ENCODE assay signal across 23 cellular contexts in the genomic region with DNA sequence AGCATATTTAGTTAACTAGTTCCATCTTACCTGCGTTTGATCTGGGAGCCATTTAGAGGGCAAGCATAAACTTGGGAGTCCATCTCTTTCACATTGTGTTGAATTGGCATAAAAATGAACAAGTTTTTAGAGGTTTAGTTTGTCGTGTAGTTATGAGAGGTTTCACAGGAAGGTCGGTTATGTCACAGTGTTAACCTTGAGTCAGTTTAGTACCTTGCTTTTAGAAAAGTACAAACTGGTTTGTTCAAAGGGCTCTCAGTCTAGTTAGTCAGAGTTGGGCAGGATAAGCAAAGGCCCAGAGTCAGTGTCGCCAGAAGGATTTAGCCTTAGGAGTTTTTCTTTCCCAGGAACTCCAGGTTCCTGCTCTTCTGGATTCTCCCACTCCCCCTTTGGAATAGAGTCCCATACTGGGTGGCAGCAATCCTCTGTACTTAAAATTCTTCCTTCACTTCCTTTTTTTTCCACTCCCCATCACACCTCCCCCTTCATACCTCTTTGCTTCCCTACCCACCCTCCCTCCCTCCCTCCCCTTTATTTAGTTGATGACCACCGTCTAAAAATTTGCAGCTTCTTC. TPM values are rescaled to one million over a fixed set of nuclear protein-coding genes. Genes with fewer than 3 reads are reported as not detected.
DNase-seq lines count a peak whose midpoint lies in the region; ATAC-seq, FAIRE-seq and TF ChIP-seq lines count a peak whose summit lies in the region.
"Had no signal": no experiment of that assay in that cellular context is flagged by ENCODE, and none has a peak within 500 bp of the region (broad histone marks: within the 10 kb centered on the region; RNA-seq: fewer than 3 reads in every experiment).

No MANE protein-coding gene starts in this region.

- H3K9me3 Mint-ChIP-seq in natural killer cell: no peaks in the 10 kb centered on the region
- H3K9me3 Mint-ChIP-seq in natural killer cell treated with Interleukin-12 subunit alpha and Interleukin-12 subunit beta and Interleukin-15 and Interleukin-18, amount 100 ng/mL, for 72 hours: no peaks in the 10 kb centered on the region
- H3K9me3 Mint-ChIP-seq: dendritic cell treated with granulocyte-macrophage colony-stimulating factor and Interleukin-4, amounts not matched to agents 40 ng/mL and 50 ng/mL, for 4 days had no signal

- CTCF ChIA-PET in endothelial cell of umbilical vein (lab: Charles Lee): interaction anchor here (0.9 to 1.8 kb wide), 2 partner anchors 9 to 13 kb away, joined by 3 to 9 read pairs; no protein-coding TSS in a partner anchor

- H3K9me3 ChIP-seq in endothelial cell of umbilical vein (replicated peaks; ENCODE audit: control insufficient read depth, insufficient read depth, low read length): no peaks in the 10 kb centered on the region
- H3K9me3 ChIP-seq: gastroesophageal sphincter, HAP-1, pancreas had no signal

- ATAC-seq in natural killer cell (no peak), HG03520 (IDR thresholded peaks at IDR 0.05; ENCODE audit: unreplicated experiment) (no peak)
- no peak for ATAC-seq in natural killer cell treated with Interleukin-12 subunit alpha and Interleukin-12 subunit beta and Interleukin-15 and Interleukin-18, amount 100 ng/mL, for 72 hours
- ATAC-seq: gastroesophageal sphincter, left lobe of liver, pancreas had no signal

- intact Hi-C loops in natural killer cell (cut with micrococcal nuclease) (no loop called here), endothelial cell of umbilical vein (cut with micrococcal nuclease) (no loop called here)

- H3K4me1 Mint-ChIP-seq in natural killer cell: peaks cover 37 to 41% of the 10 kb centered on the region in 2 donors
- peaks cover 39 to 49% of the 10 kb centered on the region in 2 donors for H3K4me1 Mint-ChIP-seq in natural killer cell treated with Interleukin-12 subunit alpha and Interleukin-12 subunit beta and Interleukin-15 and Interleukin-18, amount 100 ng/mL, for 72 hours (ENCODE audit: low read depth in 2 of 2)

- peaks cover 74 to 94% of the 10 kb centered on the region in 2 experiments for H3K36me3 ChIP-seq in endothelial cell of umbilical vein (ENCODE audit: control insufficient read depth in 2 of 2, extremely low read depth in 1 of 2, insufficient read depth in 2 of 2, low read length in 2 of 2)

- POLR2A ChIA-PET in endothelial cell of umbilical vein (lab: Charles Lee): interaction anchor here (0.5 to 1.3 kb wide), 3 partner anchors 9 to 269 kb away, joined by 3 to 14 read pairs (median 5); no protein-coding TSS in a partner anchor

- H3K27me3 ChIP-seq in endothelial cell of umbilical vein (ENCODE audit: control insufficient read depth in 2 of 2, insufficient read depth in 2 of 2, low read length in 2 of 2): no peaks in the 10 kb centered on the region
- H3K27me3 ChIP-seq: gastroesophageal sphincter, pancreas had no signal

- H3K36me3 Mint-ChIP-seq in natural killer cell: peaks cover 48% of the 10 kb centered on the region
- H3K36me3 Mint-ChIP-seq in natural killer cell treated with Interleukin-12 subunit alpha and Interleukin-12 subunit beta and Interleukin-15 and Interleukin-18, amount 100 ng/mL, for 72 hours: peaks cover 75% of the 10 kb centered on the region

- H3K27me3 Mint-ChIP-seq in natural killer cell (ENCODE audit: low read depth in 2 of 2): no peaks in the 10 kb centered on the region
- no peaks in the 10 kb centered on the region for H3K27me3 Mint-ChIP-seq in natural killer cell treated with Interleukin-12 subunit alpha and Interleukin-12 subunit beta and Interleukin-15 and Interleukin-18, amount 100 ng/mL, for 72 hours
- H3K27me3 Mint-ChIP-seq: dendritic cell treated with granulocyte-macrophage colony-stimulating factor and Interleukin-4, amounts not matched to agents 40 ng/mL and 50 ng/mL, for 4 days had no signal

- dilution Hi-C loops in endothelial cell of umbilical vein (cut with MboI; ENCODE audit: extremely low pct_ligation_motif_present, low sequenced_read_pairs): no loop called here

- peaks cover 27% of the 10 kb centered on the region for H4K20me1 ChIP-seq in endothelial cell of umbilical vein (replicated peaks; ENCODE audit: control insufficient read depth, extremely low read depth, insufficient read depth, low read length)

- H3K4me3 Mint-ChIP-seq in natural killer cell: no peak overlapping the region
- no peak overlapping the region for H3K4me3 Mint-ChIP-seq in natural killer cell treated with Interleukin-12 subunit alpha and Interleukin-12 subunit beta and Interleukin-15 and Interleukin-18, amount 100 ng/mL, for 72 hours
- H3K4me3 Mint-ChIP-seq: dendritic cell treated with granulocyte-macrophage colony-stimulating factor and Interleukin-4, amounts not matched to agents 40 ng/mL and 50 ng/mL, for 4 days had no signal

- no peak for TF ChIP-seq CTCF in natural killer cell (IDR thresholded peaks at IDR 0.05)
- no peak for TF ChIP-seq CTCF in VCaP (conservative IDR thresholded peaks at IDR 0.05)
- TF ChIP-seq CTCF in endothelial cell of umbilical vein (IDR thresholded peaks at IDR 0.05; ENCODE audit: extremely low read depth in 1 of 2, insufficient read depth in 1 of 2, low read depth in 1 of 2, low read length in 2 of 2): no peak

- no peak overlapping the region for H3K9ac ChIP-seq in endothelial cell of umbilical vein (replicated peaks; ENCODE audit: extremely low read depth, insufficient read depth, low read length)

- no peak for FAIRE-seq in endothelial cell of umbilical vein (lab: Jason Lieb, UNC)
- FAIRE-seq: pancreas, urothelium cell line had no signal

- no peaks in the 10 kb centered on the region for H3K9me1 ChIP-seq in endothelial cell of umbilical vein (replicated peaks; ENCODE audit: control insufficient read depth, extremely low read depth, insufficient read depth, low read length)

- H2AFZ ChIP-seq in endothelial cell of umbilical vein (ENCODE audit: low read depth, low read length): no peak overlapping the region

- BruUV-seq in endothelial cell of umbilical vein (replicated peaks; lab: Mats Ljungman, UMichigan): no TSS peak

- peak overlapping the region; percentile 20 to 31 for H3K27ac Mint-ChIP-seq in natural killer cell
- H3K27ac Mint-ChIP-seq in natural killer cell treated with Interleukin-12 subunit alpha and Interleukin-12 subunit beta and Interleukin-15 and Interleukin-18, amount 100 ng/mL, for 72 hours: peak overlapping the region in 1 of 2 donors; percentile 14

- no peaks in the 10 kb centered on the region for H3K4me1 ChIP-seq in endothelial cell of umbilical vein (ENCODE audit: control insufficient read depth, extremely low read depth, insufficient read depth, low read length)
- H3K4me1 ChIP-seq: HAP-1, pancreas had no signal

- no peak overlapping the region for H3K4me3 ChIP-seq in endothelial cell of umbilical vein (replicated peaks in 1 of 3; ENCODE audit: insufficient read depth in 1 of 3, low read depth in 1 of 3, low read length in 3 of 3)
- H3K4me3 ChIP-seq: gastroesophageal sphincter, HAP-1, pancreas had no signal

- DNase-seq in natural killer cell (no peak), endothelial cell of umbilical vein (ENCODE audit: low read depth, low spot score) (no peak), medulla oblongata (ENCODE audit: extremely low spot score) (no peak)
- no peak for DNase-seq in natural killer cell treated with Interleukin-12 subunit alpha and Interleukin-12 subunit beta and Interleukin-15 and Interleukin-18, amount 100 ng/mL, for 72 hours (ENCODE audit: low spot score)
- no peak for DNase-seq in stimulated activated CD4-positive, alpha-beta T cell treated with anti-CD3 and anti-CD28 coated beads, Interleukin-1b, Interleukin-23, amount 100 ng/mL, for 48 hours
- DNase-seq: activated gamma-delta T cell; COR-L47; erythroblast; NCI-H2081; NCI-H510A treated with DMSO at 0.1 percent for 48 hours; pancreas; stimulated activated CD4-positive, alpha-beta T cell treated with anti-CD3 and anti-CD28 coated beads, Interleukin-4, amount 100 ng/mL, for 1 hour; WERI-Rb-1 had no signal

- H3K27ac ChIP-seq in VCaP: peak overlapping the region; percentile 3; the same call in 1 of the 2 replicates
- no peak overlapping the region for H3K27ac ChIP-seq in endothelial cell of umbilical vein (ENCODE audit: insufficient read depth, low read depth, low read length)
- H3K27ac ChIP-seq: pancreas, WERI-Rb-1 had no signal

- peaks cover 89% of the 10 kb centered on the region for H3K79me2 ChIP-seq in endothelial cell of umbilical vein (ENCODE audit: control insufficient read depth, insufficient read depth, low read length)

- no peak overlapping the region for H3K4me2 ChIP-seq in endothelial cell of umbilical vein (ENCODE audit: insufficient read depth, low read length)

- TF ChIP-seq POLR2A in endothelial cell of umbilical vein (IDR thresholded peaks at IDR 0.05; ENCODE audit: low read depth, low read length): no peak

RNA-seq across cellular contexts. Expression of gene PCBP2, which starts 12.0 kb away (rescaled TPM):
- 1,000 to 10,000 TPM in 1 of 3 donors, 100 to 1,000 TPM in 2; 910 to 1,083 (median 943) TPM for total RNA-seq in natural killer cell
- 100 to 1,000 TPM; 641 to 747 TPM for total RNA-seq in natural killer cell treated with Interleukin-12 subunit alpha and Interleukin-12 subunit beta and Interleukin-15 and Interleukin-18, amount 100 ng/mL, for 72 hours
- total RNA-seq in endothelial cell of umbilical vein: 948 and 995 TPM in 2 replicates
- polyA plus RNA-seq in endothelial cell of umbilical vein: 431 and 526 TPM in 2 replicates
- 597 and 613 TPM in 2 replicates for polyA plus RNA-seq in endothelial cell of umbilical vein (2011; cell fraction: cytosol; rRNA removed)
- 798 and 963 TPM in 2 replicates for polyA plus RNA-seq in endothelial cell of umbilical vein (2011; cell fraction: nucleus; rRNA removed)
- polyA plus RNA-seq in endothelial cell of umbilical vein (2012): 733 and 847 TPM in 2 replicates
- polyA minus RNA-seq in endothelial cell of umbilical vein: 909 and 921 TPM in 2 replicates
- 650 TPM for polyA minus RNA-seq in endothelial cell of umbilical vein (2011; cell fraction: cytosol; rRNA and poly(A)+ RNA removed)
- 462 and 551 TPM in 2 replicates for polyA minus RNA-seq in endothelial cell of umbilical vein (2011; cell fraction: nucleus; rRNA and poly(A)+ RNA removed)

RNA-seq across cellular contexts. Expression of gene PRR13, which starts 22.4 kb away (rescaled TPM):
- total RNA-seq in natural killer cell (100 to 1,000 TPM; 214 to 233 (median 231) TPM), endothelial cell of umbilical vein (123 and 139 TPM in 2 replicates)
- total RNA-seq in natural killer cell treated with Interleukin-12 subunit alpha and Interleukin-12 subunit beta and Interleukin-15 and Interleukin-18, amount 100 ng/mL, for 72 hours: 100 to 1,000 TPM; 206 to 353 TPM
- 60.6 and 68.9 TPM in 2 replicates for polyA plus RNA-seq in endothelial cell of umbilical vein
- 90.8 and 105 TPM in 2 replicates for polyA plus RNA-seq in endothelial cell of umbilical vein (2011; cell fraction: cytosol; rRNA removed)
- polyA plus RNA-seq in endothelial cell of umbilical vein (2011; cell fraction: nucleus; rRNA removed): 35.4 and 40.8 TPM in 2 replicates
- 258 and 297 TPM in 2 replicates for polyA plus RNA-seq in endothelial cell of umbilical vein (2012)
- 52.6 and 64.2 TPM in 2 replicates for polyA minus RNA-seq in endothelial cell of umbilical vein
- polyA minus RNA-seq in endothelial cell of umbilical vein (2011; cell fraction: cytosol; rRNA and poly(A)+ RNA removed): 55.0 TPM
- 15.9 and 22.5 TPM in 2 replicates for polyA minus RNA-seq in endothelial cell of umbilical vein (2011; cell fraction: nucleus; rRNA and poly(A)+ RNA removed)

RNA-seq across cellular contexts. Expression of gene MAP3K12, which starts 35.4 kb away (rescaled TPM):
- 10 to 100 TPM; 15.3 to 21.8 (median 21.8) TPM for total RNA-seq in natural killer cell
- 10 to 100 TPM; 13.1 to 13.3 TPM for total RNA-seq in natural killer cell treated with Interleukin-12 subunit alpha and Interleukin-12 subunit beta and Interleukin-15 and Interleukin-18, amount 100 ng/mL, for 72 hours
- 29.3 and 33.3 TPM in 2 replicates for total RNA-seq in endothelial cell of umbilical vein
- 66.2 and 69.2 TPM in 2 replicates for polyA plus RNA-seq in endothelial cell of umbilical vein
- 28.2 and 33.4 TPM in 2 replicates for polyA plus RNA-seq in endothelial cell of umbilical vein (2011; cell fraction: cytosol; rRNA removed)
- 281 and 407 TPM in 2 replicates for polyA plus RNA-seq in endothelial cell of umbilical vein (2011; cell fraction: nucleus; rRNA removed)
- polyA plus RNA-seq in endothelial cell of umbilical vein (2012): 35.4 and 59.5 TPM in 2 replicates
- 49.6 and 53.5 TPM in 2 replicates for polyA minus RNA-seq in endothelial cell of umbilical vein
- 1.2 TPM for polyA minus RNA-seq in endothelial cell of umbilical vein (2011; cell fraction: cytosol; rRNA and poly(A)+ RNA removed)
- 55.7 and 57.8 TPM in 2 replicates for polyA minus RNA-seq in endothelial cell of umbilical vein (2011; cell fraction: nucleus; rRNA and poly(A)+ RNA removed)

RNA-seq across cellular contexts. Expression of gene TARBP2, which starts 37.2 kb away (rescaled TPM):
- total RNA-seq in natural killer cell: 10 to 100 TPM; 23.8 to 35.1 (median 33.7) TPM
- total RNA-seq in natural killer cell treated with Interleukin-12 subunit alpha and Interleukin-12 subunit beta and Interleukin-15 and Interleukin-18, amount 100 ng/mL, for 72 hours: 10 to 100 TPM; 33.8 to 56.7 TPM
- 53.8 and 57.2 TPM in 2 replicates for total RNA-seq in endothelial cell of umbilical vein
- 82.8 and 92.1 TPM in 2 replicates for polyA plus RNA-seq in endothelial cell of umbilical vein
- polyA plus RNA-seq in endothelial cell of umbilical vein (2011; cell fraction: cytosol; rRNA removed): 57.3 and 67.6 TPM in 2 replicates
- polyA plus RNA-seq in endothelial cell of umbilical vein (2011; cell fraction: nucleus; rRNA removed): 223 and 226 TPM in 2 replicates
- 35.3 and 37.5 TPM in 2 replicates for polyA plus RNA-seq in endothelial cell of umbilical vein (2012)
- 37.3 and 38.8 TPM in 2 replicates for polyA minus RNA-seq in endothelial cell of umbilical vein
- polyA minus RNA-seq in endothelial cell of umbilical vein (2011; cell fraction: cytosol; rRNA and poly(A)+ RNA removed): 27.0 TPM
- 35.5 and 39.8 TPM in 2 replicates for polyA minus RNA-seq in endothelial cell of umbilical vein (2011; cell fraction: nucleus; rRNA and poly(A)+ RNA removed)

RNA-seq across cellular contexts. Expression of gene AMHR2, which starts 40.2 kb away (rescaled TPM):
- total RNA-seq in natural killer cell (not detected), endothelial cell of umbilical vein (not detected in 2 replicates)
- total RNA-seq in natural killer cell treated with Interleukin-12 subunit alpha and Interleukin-12 subunit beta and Interleukin-15 and Interleukin-18, amount 100 ng/mL, for 72 hours: not detected
- not detected in 2 replicates for polyA plus RNA-seq in endothelial cell of umbilical vein
- not detected in 2 replicates for polyA plus RNA-seq in endothelial cell of umbilical vein (2011; cell fraction: cytosol; rRNA removed)
- polyA plus RNA-seq in endothelial cell of umbilical vein (2011; cell fraction: nucleus; rRNA removed): not detected in 2 replicates
- not detected in 2 replicates for polyA plus RNA-seq in endothelial cell of umbilical vein (2012)
- polyA minus RNA-seq in endothelial cell of umbilical vein: 1.5 TPM in 1 of 2 replicates, not detected in the other
- not detected for polyA minus RNA-seq in endothelial cell of umbilical vein (2011; cell fraction: cytosol; rRNA and poly(A)+ RNA removed)
- polyA minus RNA-seq in endothelial cell of umbilical vein (2011; cell fraction: nucleus; rRNA and poly(A)+ RNA removed): not detected in 2 replicates
- total RNA-seq: Daoy; myocyte; T-helper 1 cell treated with Interleukin-12 subunit alpha and Interleukin-12 subunit beta and Interleukin-4 antibody, amounts not matched to agents 30 ng/mL and 1 ng/mL, for 36 hours had no signal
